14 cellular contexts compared by ENCODE assay signal in the genomic region with DNA sequence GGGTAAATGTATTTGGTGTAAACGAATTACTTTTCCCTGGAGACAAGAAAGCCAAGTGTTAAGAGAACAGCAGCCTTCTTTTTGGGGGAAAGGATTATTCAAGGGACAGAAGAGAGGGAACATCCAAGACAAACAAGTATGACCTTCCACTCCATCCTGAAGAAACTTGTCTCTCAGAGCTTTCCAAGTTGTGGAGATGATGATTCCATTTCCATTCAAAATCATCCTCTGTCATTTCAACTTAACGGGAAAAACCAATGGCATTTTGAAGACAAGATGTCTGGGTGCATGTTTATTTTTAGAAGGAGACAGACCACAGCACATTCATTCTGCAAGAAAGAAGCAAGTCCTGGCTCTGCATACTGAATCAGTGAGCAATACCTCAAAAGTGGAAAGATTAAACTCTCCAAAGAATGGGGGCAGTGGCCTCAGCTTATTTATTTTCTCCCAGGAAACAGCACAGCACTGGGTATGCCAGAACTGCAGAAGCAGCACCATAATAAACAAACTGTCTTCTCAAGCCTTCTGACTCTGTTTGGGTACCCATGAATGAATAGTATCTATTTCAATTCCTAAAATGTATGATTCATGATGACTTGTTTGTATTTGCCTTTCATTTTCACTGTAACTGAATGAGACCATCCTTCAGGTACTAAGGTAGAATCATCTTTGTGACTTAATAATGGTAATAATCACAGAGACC.
DNase-seq lines count a peak whose midpoint lies in the region; ATAC-seq and TF ChIP-seq lines count a peak whose summit lies in the region.
"Had no signal": no experiment of that assay in that cellular context is flagged by ENCODE, and none has a peak within 500 bp of the region (broad histone marks: within the 10 kb centered on the region; RNA-seq: fewer than 3 reads in every experiment).

No MANE protein-coding gene starts in this region.

- intact Hi-C loops in PC-9 (cut with micrococcal nuclease; ENCODE audit: unreplicated experiment) (loop anchor here (5.0 kb wide), 3 partner anchors 108 to 798 kb away; no protein-coding TSS in a partner anchor), OCI-LY7 (cut with micrococcal nuclease; ENCODE audit: unreplicated experiment) (no loop called here)

- no peaks in the 10 kb centered on the region for H3K9me2 ChIP-seq in PC-9 (ENCODE audit: insufficient read depth)
- H3K9me2 ChIP-seq in OCI-LY7 (ENCODE audit: insufficient read depth, low read length): no peaks in the 10 kb centered on the region

- H3K9me3 Mint-ChIP-seq in activated CD4-positive, alpha-beta T cell treated with anti-CD3 and anti-CD28 coated beads, Interleukin-2, amount 10 ng/mL, durations not matched to agents 7 days and 5 days: peaks cover 3% of the 10 kb centered on the region
- H3K9me3 Mint-ChIP-seq: activated naive CD4-positive, alpha-beta T cell treated with anti-CD3 and anti-CD28 coated beads, Interleukin-2, amount 50 U/mL, for 24 hours had no signal

- H3K36me3 ChIP-seq in PC-9 (ENCODE audit: low read depth) (no peaks in the 10 kb centered on the region), OCI-LY7 (ENCODE audit: insufficient read depth, low read length) (no peaks in the 10 kb centered on the region)

- no peak overlapping the region for H3K4me3 Mint-ChIP-seq in activated CD4-positive, alpha-beta T cell treated with anti-CD3 and anti-CD28 coated beads, Interleukin-2, amount 10 ng/mL, durations not matched to agents 7 days and 5 days
- H3K4me3 Mint-ChIP-seq: activated naive CD4-positive, alpha-beta T cell treated with anti-CD3 and anti-CD28 coated beads, Interleukin-2, amount 50 U/mL, for 24 hours had no signal

- ATAC-seq in GM21723 (IDR thresholded peaks at IDR 0.05; ENCODE audit: unreplicated experiment): no peak
- ATAC-seq in GM19467 (IDR thresholded peaks at IDR 0.05; ENCODE audit: unreplicated experiment): no peak
- ATAC-seq: Panc1 had no signal

- no peak overlapping the region for H2AFZ ChIP-seq in PC-9
- H2AFZ ChIP-seq in OCI-LY7 (ENCODE audit: low read length): no peak overlapping the region

- no peak for TF ChIP-seq CTCF in PC-9 (conservative IDR thresholded peaks at IDR 0.05)
- no peak for TF ChIP-seq CTCF in OCI-LY7 (conservative IDR thresholded peaks at IDR 0.05; ENCODE audit: low read length)

- BruUV-seq in PC-9 (replicated peaks; lab: Mats Ljungman, UMichigan): no TSS peak
- no TSS peak for BruUV-seq in OCI-LY7 (replicated peaks; lab: Mats Ljungman, UMichigan)

- H3K4me3 ChIP-seq in PC-9: no peak overlapping the region
- H3K4me3 ChIP-seq in OCI-LY7 (ENCODE audit: low read depth, low read length, poor library complexity, severe bottlenecking): no peak overlapping the region

- H3K4me1 ChIP-seq in PC-9 (replicated peaks; ENCODE audit: insufficient read depth) (peaks cover 47% of the 10 kb centered on the region), OCI-LY7 (ENCODE audit: insufficient read depth, low read length, poor library complexity, severe bottlenecking) (no peaks in the 10 kb centered on the region)

- H3K27ac ChIP-seq in PC-9: peak overlapping the region; percentile 87
- H3K27ac ChIP-seq in OCI-LY7 (ENCODE audit: low read depth, low read length, poor library complexity, severe bottlenecking): no peak overlapping the region

- no peak overlapping the region for H3K27ac Mint-ChIP-seq in activated CD4-positive, alpha-beta T cell treated with anti-CD3 and anti-CD28 coated beads, Interleukin-2, amount 10 ng/mL, durations not matched to agents 7 days and 5 days
- H3K27ac Mint-ChIP-seq: activated naive CD4-positive, alpha-beta T cell treated with anti-CD3 and anti-CD28 coated beads, Interleukin-2, amount 50 U/mL, for 24 hours had no signal

- POLR2A ChIA-PET in PC-9 (lab: Charles Lee; ENCODE audit: unreplicated experiment) (no interaction called here), OCI-LY7 (lab: Charles Lee) (interaction anchor here (0.6 kb wide), 1 partner anchor 645 kb away, joined by 4 read pairs; no protein-coding TSS in a partner anchor)
- POLR2A ChIA-PET in activated CD4-positive, alpha-beta T cell treated with anti-CD3 and anti-CD28 coated beads, Interleukin-2, amount 10 ng/mL, durations not matched to agents 7 days and 5 days (lab: Charles Lee): no interaction called here

- peaks cover 34% of the 10 kb centered on the region; the same call in 1 of the 2 replicates for H3F3A ChIP-seq in PC-9 (ENCODE audit: insufficient read depth, low read depth)

- peak; percentile 34 for DNase-seq in DMS53 (lab: John Stamatoyannopoulos, UW)
- DNase-seq in PC-9: peak; percentile 39 to 90
- DNase-seq in fibroblast of gingiva (ENCODE audit: low read depth): peak; percentile 95
- DNase-seq in pons (ENCODE audit: low spot score): peak; percentile 31
- no peak for DNase-seq in activated CD4-positive, alpha-beta T cell treated with anti-CD3 and anti-CD28 coated beads, Interleukin-2, amount 10 ng/mL, durations not matched to agents 7 days and 5 days
- no peak for DNase-seq in OCI-LY7 (ENCODE audit: low spot score)
- DNase-seq: COR-L47, hippocampal formation, NCI-H345, T-helper 9 cell had no signal

- no peaks in the 10 kb centered on the region for H3K36me3 Mint-ChIP-seq in activated CD4-positive, alpha-beta T cell treated with anti-CD3 and anti-CD28 coated beads, Interleukin-2, amount 10 ng/mL, durations not matched to agents 7 days and 5 days (ENCODE audit: low read depth)
- H3K36me3 Mint-ChIP-seq: activated naive CD4-positive, alpha-beta T cell treated with anti-CD3 and anti-CD28 coated beads, Interleukin-2, amount 50 U/mL, for 24 hours had no signal

- no peaks in the 10 kb centered on the region for H3K27me3 Mint-ChIP-seq in activated CD4-positive, alpha-beta T cell treated with anti-CD3 and anti-CD28 coated beads, Interleukin-2, amount 10 ng/mL, durations not matched to agents 7 days and 5 days

- peak overlapping the region; percentile 55 for H3K4me2 ChIP-seq in PC-9
- no peak overlapping the region for H3K4me2 ChIP-seq in OCI-LY7 (ENCODE audit: low read length)

- H3K9me3 ChIP-seq in PC-9 (ENCODE audit: insufficient read depth, low read depth): no peaks in the 10 kb centered on the region; the same call in none of the 2 replicates
- no peaks in the 10 kb centered on the region for H3K9me3 ChIP-seq in OCI-LY7 (ENCODE audit: low read length)

- H4K20me1 ChIP-seq in PC-9 (ENCODE audit: insufficient read depth): no peaks in the 10 kb centered on the region
- H4K20me1 ChIP-seq in OCI-LY7 (ENCODE audit: insufficient read depth, low read length): no peaks in the 10 kb centered on the region

- H3K27me3 ChIP-seq in PC-9 (ENCODE audit: insufficient read depth, low read depth): no peaks in the 10 kb centered on the region

- no peaks in the 10 kb centered on the region for H3K4me1 Mint-ChIP-seq in activated CD4-positive, alpha-beta T cell treated with anti-CD3 and anti-CD28 coated beads, Interleukin-2, amount 10 ng/mL, durations not matched to agents 7 days and 5 days
- H3K4me1 Mint-ChIP-seq: activated naive CD4-positive, alpha-beta T cell treated with anti-CD3 and anti-CD28 coated beads, Interleukin-2, amount 50 U/mL, for 24 hours had no signal

- H3K79me2 ChIP-seq in PC-9 (ENCODE audit: low read depth) (no peaks in the 10 kb centered on the region), OCI-LY7 (ENCODE audit: insufficient read depth, low read depth, low read length) (no peaks in the 10 kb centered on the region)

- CTCF ChIA-PET in PC-9 (lab: Charles Lee): no interaction called here
- CTCF ChIA-PET in activated CD4-positive, alpha-beta T cell treated with anti-CD3 and anti-CD28 coated beads, Interleukin-2, amount 10 ng/mL, durations not matched to agents 7 days and 5 days (lab: Charles Lee): interaction anchor here (1.2 kb wide), 1 partner anchor 23 kb away, joined by 3 read pairs; no protein-coding TSS in a partner anchor
- CTCF ChIA-PET in OCI-LY7 (lab: Charles Lee; ENCODE audit: unreplicated experiment): no interaction called here

Comparison
In these comparisons a context has a peak if more than half of its experiments do, and no peak if none do; other contexts are left out.
1. DNase-seq: peak in DMS53 (single experiment), PC-9 (2 of 2), fibroblast of gingiva (single experiment) and pons (single experiment); none in activated CD4-positive, alpha-beta T cell treated with anti-CD3 and anti-CD28 coated beads, Interleukin-2, amount 10 ng/mL, durations not matched to agents 7 days and 5 days (single experiment) and OCI-LY7 (single experiment).